ENCODE assay signal across 17 cellular contexts in genomic region chr17:48623583-48623982, GRCh38. TPM values are rescaled to one million over a fixed set of nuclear protein-coding genes. Genes with fewer than 3 reads are reported as not detected.
"Had no signal": no experiment of that assay in that cellular context is flagged by ENCODE, and none has a peak within 500 bp of the region (broad histone marks: within the 10 kb centered on the region; RNA-seq: fewer than 3 reads in every experiment).

No MANE protein-coding gene starts in this region.

- H3K4me3 ChIP-seq: dorsolateral prefrontal cortex, psoas muscle, right lobe of liver, suprapubic skin, upper lobe of left lung had no signal

- DNase-seq: activated B cell treated with CpG ODN at 0.5 μM for 24 hours; activated CD4-positive, alpha-beta T cell treated with anti-CD3 and anti-CD28 coated beads, Interleukin-2, amount 10 ng/mL, durations not matched to agents 24 days and 14 days; activated CD8-positive, alpha-beta T cell treated with anti-CD3 and anti-CD28 coated beads, Interleukin-2, amount 10 ng/mL, durations not matched to agents 7 days and 5 days; activated naive CD4-positive, alpha-beta T cell; anterior cingulate cortex; dorsolateral prefrontal cortex; endodermal cell; islet precursor cell; left ventricle myocardium superior; psoas muscle; right lobe of liver; upper lobe of left lung had no signal

- H3K36me3 ChIP-seq: right lobe of liver, suprapubic skin, upper lobe of left lung had no signal

- H3K27ac ChIP-seq: dorsolateral prefrontal cortex, psoas muscle, right lobe of liver, suprapubic skin, upper lobe of left lung had no signal

- ATAC-seq: activated CD8-positive, alpha-beta T cell treated with anti-CD3 and anti-CD28 coated beads, Interleukin-2, amount 10 ng/mL, durations not matched to agents 7 days and 5 days; esophagus mucosa; left ventricle myocardium superior; psoas muscle; right lobe of liver had no signal

- H3K9me3 ChIP-seq: psoas muscle, right lobe of liver, suprapubic skin, upper lobe of left lung had no signal

RNA-seq across cellular contexts. Expression of gene HOXB9, which starts 2.6 kb away (rescaled TPM):
- total RNA-seq: dorsolateral prefrontal cortex, endodermal cell, esophagus mucosa, left ventricle myocardium superior, osteoblast, psoas muscle, right lobe of liver had no signal
- polyA plus RNA-seq: neural cell had no signal

RNA-seq across cellular contexts. Expression of gene HOXB8, which starts 8.5 kb away (rescaled TPM):
- total RNA-seq: activated B cell treated with CpG ODN at 0.5 μM for 24 hours; activated CD4-positive, alpha-beta T cell treated with anti-CD3 and anti-CD28 coated beads, Interleukin-2, amount 10 ng/mL, durations not matched to agents 24 days and 14 days; activated CD8-positive, alpha-beta T cell treated with anti-CD3 and anti-CD28 coated beads, Interleukin-2, amount 10 ng/mL, durations not matched to agents 7 days and 5 days; activated T-helper 1 cell treated with anti-CD3 and anti-CD28 coated beads, Interleukin-12 subunit alpha, Interleukin-12 subunit beta, Interleukin-2, Interleukin-4 antibody, amounts not matched to agents 30 ng/mL and 10 ng/mL and 1 ng/mL, durations not matched to agents 14 hours and 24 hours and 36 hours; dorsolateral prefrontal cortex; endodermal cell; esophagus mucosa; left ventricle myocardium superior; osteoblast; psoas muscle; right lobe of liver; suprapubic skin had no signal
- polyA plus RNA-seq: neural cell had no signal

RNA-seq across cellular contexts. Expression of gene HOXB7, which starts 12.8 kb away (rescaled TPM):
- total RNA-seq: endodermal cell had no signal
- polyA plus RNA-seq: neural cell had no signal

RNA-seq across cellular contexts. Expression of gene HOXB6, which starts 18.8 kb away (rescaled TPM):
- total RNA-seq: activated B cell treated with CpG ODN at 0.5 μM for 24 hours; activated CD8-positive, alpha-beta T cell treated with anti-CD3 and anti-CD28 coated beads, Interleukin-2, amount 10 ng/mL, durations not matched to agents 7 days and 5 days; endodermal cell had no signal
- polyA plus RNA-seq: neural cell had no signal

RNA-seq across cellular contexts. Expression of gene HOXB5, which starts 30.0 kb away (rescaled TPM):
- total RNA-seq: activated B cell treated with CpG ODN at 0.5 μM for 24 hours; activated CD4-positive, alpha-beta T cell treated with anti-CD3 and anti-CD28 coated beads, Interleukin-2, amount 10 ng/mL, durations not matched to agents 24 days and 14 days; activated CD8-positive, alpha-beta T cell treated with anti-CD3 and anti-CD28 coated beads, Interleukin-2, amount 10 ng/mL, durations not matched to agents 7 days and 5 days; activated T-helper 1 cell treated with anti-CD3 and anti-CD28 coated beads, Interleukin-12 subunit alpha, Interleukin-12 subunit beta, Interleukin-2, Interleukin-4 antibody, amounts not matched to agents 30 ng/mL and 10 ng/mL and 1 ng/mL, durations not matched to agents 14 hours and 24 hours and 36 hours; endodermal cell; left ventricle myocardium superior; osteoblast had no signal
- polyA plus RNA-seq: neural cell had no signal
